16 cellular contexts compared by ENCODE assay signal in the genomic region with DNA sequence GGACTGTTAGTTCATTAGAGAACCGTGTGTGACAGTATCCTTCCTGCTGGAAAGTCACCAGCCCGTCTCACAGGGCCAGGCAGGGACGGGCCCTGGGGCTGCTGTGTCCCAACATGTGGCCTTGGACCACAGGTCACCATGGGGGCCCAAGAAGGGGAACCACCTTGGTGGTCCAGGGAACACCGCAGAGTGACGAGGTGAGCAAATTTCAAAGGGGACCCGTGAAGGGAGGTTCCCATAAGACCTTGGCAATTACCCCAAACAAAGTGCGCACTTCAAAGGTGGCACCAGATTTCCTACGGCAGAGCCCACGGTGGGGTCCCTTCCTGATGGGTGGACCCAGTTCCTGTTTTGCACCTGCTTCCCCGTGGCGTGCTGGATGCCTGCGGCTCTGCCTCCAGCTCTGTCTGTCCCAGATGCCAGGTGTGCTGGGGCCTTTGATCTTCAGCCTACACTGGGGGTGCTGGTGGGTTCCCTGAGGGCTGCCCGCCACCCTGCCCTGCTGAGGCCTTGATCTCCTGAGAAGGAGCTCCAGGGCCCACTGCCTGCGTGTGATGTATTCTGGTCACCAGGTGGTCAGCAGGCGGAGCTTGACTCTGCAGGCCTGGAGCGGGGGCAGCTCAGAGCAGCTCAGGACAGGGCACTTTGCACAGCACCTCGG. TPM values are rescaled to one million over a fixed set of nuclear protein-coding genes. Genes with fewer than 3 reads are reported as not detected.
DNase-seq lines count a peak whose midpoint lies in the region; FAIRE-seq and TF ChIP-seq lines count a peak whose summit lies in the region.
"Had no signal": no experiment of that assay in that cellular context is flagged by ENCODE, and none has a peak within 500 bp of the region (broad histone marks: within the 10 kb centered on the region; RNA-seq: fewer than 3 reads in every experiment).

No MANE protein-coding gene starts in this region.

- no peak overlapping the region for H2BK12ac ChIP-seq in trophoblast cell (ENCODE audit: low read length)

- no peak overlapping the region for H4K8ac ChIP-seq in trophoblast cell (ENCODE audit: low read depth, low read length)

- no peak overlapping the region for H2BK120ac ChIP-seq in trophoblast cell (ENCODE audit: insufficient read depth, low read length, poor library complexity)

- no peak overlapping the region for H4K12ac ChIP-seq in trophoblast cell (ENCODE audit: low read depth, low read length)

- H3K36me3 Mint-ChIP-seq in activated CD4-positive, alpha-beta memory T cell treated with anti-CD3 and anti-CD28 coated beads, Interleukin-2, amount 10 ng/mL, durations not matched to agents 7 days and 5 days (ENCODE audit: low read depth): peaks cover 36% of the 10 kb centered on the region
- H3K36me3 Mint-ChIP-seq in activated CD4-positive, alpha-beta memory T cell treated with anti-CD3 and anti-CD28 coated beads for 36 hours: peaks cover 56% of the 10 kb centered on the region
- peaks cover 14% of the 10 kb centered on the region for H3K36me3 Mint-ChIP-seq in astrocyte (ENCODE audit: low read depth, unreplicated experiment)

- DNase-seq in activated CD4-positive, alpha-beta memory T cell treated with anti-CD3 and anti-CD28 coated beads, Interleukin-2, amount 10 ng/mL, durations not matched to agents 7 days and 5 days: no peak
- no peak for DNase-seq in activated CD4-positive, alpha-beta memory T cell treated with anti-CD3 and anti-CD28 coated beads for 36 hours
- DNase-seq in astrocyte (ENCODE audit: low read depth): no peak
- DNase-seq in trophoblast cell: no peak
- DNase-seq in AG08395 (ENCODE audit: low spot score): no peak
- no peak for DNase-seq in posterior cingulate gyrus
- DNase-seq in transverse colon: no peak
- DNase-seq: anterior cingulate cortex; EL; hippocampal formation; SHP77; stimulated activated CD4-positive, alpha-beta T cell treated with anti-CD3 and anti-CD28 coated beads, Interleukin-15, amount 100 ng/mL, for 24 hours had no signal

- H3K36me3 ChIP-seq in KOPT-K1 (ENCODE audit: insufficient read depth, low read length) (peaks cover 96% of the 10 kb centered on the region), astrocyte (ENCODE audit: insufficient read depth, low read length) (peaks cover 21% of the 10 kb centered on the region), trophoblast cell (ENCODE audit: control insufficient read depth in 1 of 2, insufficient read depth in 2 of 2, low read length in 2 of 2) (peaks cover 93% of the 10 kb centered on the region in 2 experiments), transverse colon (no peaks in the 10 kb centered on the region)

- no peak overlapping the region for H3K14ac ChIP-seq in trophoblast cell (ENCODE audit: low read length)

- H3K18ac ChIP-seq in trophoblast cell (ENCODE audit: low read length): peak overlapping the region; percentile 31

- H2AK5ac ChIP-seq in trophoblast cell (ENCODE audit: low read length): no peak overlapping the region

- H3K4ac ChIP-seq in trophoblast cell (ENCODE audit: low read depth, low read length): no peak overlapping the region

- H3K27me3 Mint-ChIP-seq in activated CD4-positive, alpha-beta memory T cell treated with anti-CD3 and anti-CD28 coated beads, Interleukin-2, amount 10 ng/mL, durations not matched to agents 7 days and 5 days: no peaks in the 10 kb centered on the region
- no peaks in the 10 kb centered on the region for H3K27me3 Mint-ChIP-seq in activated CD4-positive, alpha-beta memory T cell treated with anti-CD3 and anti-CD28 coated beads for 36 hours
- no peaks in the 10 kb centered on the region for H3K27me3 Mint-ChIP-seq in astrocyte (ENCODE audit: low read depth, unreplicated experiment)

- TF ChIP-seq CTCF in astrocyte (IDR thresholded peaks at IDR 0.05; ENCODE audit: insufficient read depth, low read depth, low read length) (no peak), transverse colon (IDR thresholded peaks at IDR 0.05) (no peak)

- intact Hi-C loops in activated CD4-positive, alpha-beta memory T cell treated with anti-CD3 and anti-CD28 coated beads for 36 hours (cut with micrococcal nuclease): no loop called here
- intact Hi-C loops in posterior cingulate gyrus (cut with DNase I) (no loop called here), transverse colon (cut with DNase I; ENCODE audit: low total_unique reads) (no loop called here)

- in situ Hi-C loops in transverse colon (cut with MboI; ENCODE audit: low pct_ligation_motif_present in 1 of 4, low pct_unique_long_range_greater_than_20kb in 1 of 4, low sequenced_read_pairs in 3 of 4): no loop called here

- POLR2A ChIA-PET in activated CD4-positive, alpha-beta memory T cell treated with anti-CD3 and anti-CD28 coated beads, Interleukin-2, amount 10 ng/mL, durations not matched to agents 7 days and 5 days (lab: Charles Lee): no interaction called here
- POLR2A ChIA-PET in activated CD4-positive, alpha-beta memory T cell treated with anti-CD3 and anti-CD28 coated beads for 36 hours (lab: Charles Lee): no interaction called here

- no CpG with 5 or more reads among the region's 17 CpGs for WGBS in trophoblast cell (ENCODE audit: extremely low coverage, insufficient coverage, insufficient read length)
- WGBS in transverse colon (ENCODE audit: low coverage in 1 of 2), 2 donors: 75% methylated on average over 17 of the region's 17 CpGs; no CpG with 5 or more reads in 1 of the 2 donors

- peaks cover 2% of the 10 kb centered on the region for H3K79me1 ChIP-seq in trophoblast cell (ENCODE audit: low read length)

- H2AFZ ChIP-seq in astrocyte (ENCODE audit: low read depth, low read length): no peak overlapping the region
- no peak overlapping the region for H2AFZ ChIP-seq in trophoblast cell (ENCODE audit: insufficient read depth, low read length, poor library complexity)

- H3K9me3 ChIP-seq in KOPT-K1 (ENCODE audit: insufficient read depth, low read length, poor library complexity, severe bottlenecking): no peaks in the 10 kb centered on the region
- H3K9me3 ChIP-seq in astrocyte (ENCODE audit: insufficient read depth, low read depth, low read length): no peaks in the 10 kb centered on the region
- peaks cover 1% of the 10 kb centered on the region for H3K9me3 ChIP-seq in trophoblast cell (ENCODE audit: insufficient read depth, low read depth, low read length)
- no peaks in the 10 kb centered on the region for H3K9me3 ChIP-seq in transverse colon
- H3K9me3 ChIP-seq: stomach had no signal

- H4K91ac ChIP-seq in trophoblast cell (ENCODE audit: low read depth, low read length): no peak overlapping the region

- no peak overlapping the region for H3K23ac ChIP-seq in trophoblast cell (ENCODE audit: low read length)

- H3K27me3 ChIP-seq in astrocyte (ENCODE audit: insufficient read depth, low read length): no peaks in the 10 kb centered on the region
- H3K27me3 ChIP-seq in trophoblast cell (ENCODE audit: insufficient read depth, low read length): no peaks in the 10 kb centered on the region
- H3K27me3 ChIP-seq in transverse colon: no peaks in the 10 kb centered on the region
- H3K27me3 ChIP-seq: stomach had no signal

- H4K20me1 ChIP-seq in astrocyte (ENCODE audit: insufficient read depth, low read length): peaks cover 96% of the 10 kb centered on the region

- no peak overlapping the region for H3K4me2 ChIP-seq in astrocyte (ENCODE audit: low read length)
- no peak overlapping the region for H3K4me2 ChIP-seq in trophoblast cell (ENCODE audit: low read length)

- no peak overlapping the region for H3K9ac ChIP-seq in astrocyte (ENCODE audit: low read length)
- H3K9ac ChIP-seq in trophoblast cell (ENCODE audit: low read length): no peak overlapping the region

- peak overlapping the region; percentile 51 for H3K27ac Mint-ChIP-seq in activated CD4-positive, alpha-beta memory T cell treated with anti-CD3 and anti-CD28 coated beads, Interleukin-2, amount 10 ng/mL, durations not matched to agents 7 days and 5 days
- H3K27ac Mint-ChIP-seq in activated CD4-positive, alpha-beta memory T cell treated with anti-CD3 and anti-CD28 coated beads for 36 hours: no peak overlapping the region
- H3K27ac Mint-ChIP-seq in astrocyte (ENCODE audit: unreplicated experiment): peak overlapping the region; percentile 80

- H3K79me2 ChIP-seq in astrocyte (ENCODE audit: insufficient read depth, low read length) (peaks cover 65% of the 10 kb centered on the region), trophoblast cell (ENCODE audit: control insufficient read depth, insufficient read depth, low read length, poor library complexity) (peaks cover 7% of the 10 kb centered on the region)

- TF ChIP-seq EP300 in transverse colon (IDR thresholded peaks at IDR 0.05; ENCODE audit: low read depth): no peak

- H3K4me1 ChIP-seq in astrocyte (ENCODE audit: insufficient read depth, low read length) (peaks cover 4% of the 10 kb centered on the region), trophoblast cell (ENCODE audit: control insufficient read depth in 1 of 2, insufficient read depth in 2 of 2, low read length in 2 of 2) (peaks cover 6 to 18% of the 10 kb centered on the region in 2 experiments), transverse colon (no peaks in the 10 kb centered on the region)

- H3K4me3 ChIP-seq in astrocyte (ENCODE audit: insufficient read depth, low read depth, low read length): no peak overlapping the region
- no peak overlapping the region for H3K4me3 ChIP-seq in trophoblast cell (ENCODE audit: low read depth, low read length)
- no peak overlapping the region for H3K4me3 ChIP-seq in transverse colon
- H3K4me3 ChIP-seq: stomach had no signal

- no peak overlapping the region for H3K4me3 Mint-ChIP-seq in activated CD4-positive, alpha-beta memory T cell treated with anti-CD3 and anti-CD28 coated beads, Interleukin-2, amount 10 ng/mL, durations not matched to agents 7 days and 5 days
- no peak overlapping the region for H3K4me3 Mint-ChIP-seq in activated CD4-positive, alpha-beta memory T cell treated with anti-CD3 and anti-CD28 coated beads for 36 hours
- H3K4me3 Mint-ChIP-seq in astrocyte (ENCODE audit: unreplicated experiment): no peak overlapping the region
- H3K4me3 Mint-ChIP-seq: neural crest cell had no signal

- H3K9me3 Mint-ChIP-seq in activated CD4-positive, alpha-beta memory T cell treated with anti-CD3 and anti-CD28 coated beads, Interleukin-2, amount 10 ng/mL, durations not matched to agents 7 days and 5 days: no peaks in the 10 kb centered on the region
- H3K9me3 Mint-ChIP-seq in activated CD4-positive, alpha-beta memory T cell treated with anti-CD3 and anti-CD28 coated beads for 36 hours: no peaks in the 10 kb centered on the region
- H3K9me3 Mint-ChIP-seq in astrocyte (ENCODE audit: unreplicated experiment): peaks cover 3% of the 10 kb centered on the region
- H3K9me3 Mint-ChIP-seq: neural crest cell had no signal

- CTCF ChIA-PET in activated CD4-positive, alpha-beta memory T cell treated with anti-CD3 and anti-CD28 coated beads, Interleukin-2, amount 10 ng/mL, durations not matched to agents 7 days and 5 days (lab: Charles Lee): interaction anchor here (1.2 to 2.9 kb wide), 2 partner anchors 62 to 63 kb away, joined by 3 to 12 read pairs; no protein-coding TSS in a partner anchor
- CTCF ChIA-PET in activated CD4-positive, alpha-beta memory T cell treated with anti-CD3 and anti-CD28 coated beads for 36 hours (lab: Charles Lee): interaction anchor here (1.0 kb wide), 1 partner anchor 29 kb away, joined by 3 read pairs; no protein-coding TSS in a partner anchor

- H2BK5ac ChIP-seq in trophoblast cell (ENCODE audit: low read depth, low read length, poor library complexity): no peak overlapping the region

- FAIRE-seq in astrocyte (lab: Jason Lieb, UNC): no peak
- FAIRE-seq: keratinocyte had no signal

- peaks cover 3% of the 10 kb centered on the region for H3K4me1 Mint-ChIP-seq in activated CD4-positive, alpha-beta memory T cell treated with anti-CD3 and anti-CD28 coated beads, Interleukin-2, amount 10 ng/mL, durations not matched to agents 7 days and 5 days
- H3K4me1 Mint-ChIP-seq in activated CD4-positive, alpha-beta memory T cell treated with anti-CD3 and anti-CD28 coated beads for 36 hours (ENCODE audit: low read depth): peaks cover 2% of the 10 kb centered on the region
- H3K4me1 Mint-ChIP-seq in astrocyte (ENCODE audit: low read depth, unreplicated experiment): peaks cover 21% of the 10 kb centered on the region

- peak overlapping the region; percentile 43 for H3K27ac ChIP-seq in KOPT-K1 (ENCODE audit: low read depth, low read length, poor library complexity, severe bottlenecking)
- no peak overlapping the region for H3K27ac ChIP-seq in astrocyte (ENCODE audit: low read depth, low read length)
- no peak overlapping the region for H3K27ac ChIP-seq in trophoblast cell (ENCODE audit: low read depth, low read length)
- no peak overlapping the region for H3K27ac ChIP-seq in transverse colon

- no peak for TF ChIP-seq POLR2A in transverse colon (IDR thresholded peaks at IDR 0.05)

RNA-seq across cellular contexts. Expression of gene SLC7A5, which starts 27.0 kb away (rescaled TPM):
- total RNA-seq in activated CD4-positive, alpha-beta memory T cell treated with anti-CD3 and anti-CD28 coated beads, Interleukin-2, amount 10 ng/mL, durations not matched to agents 7 days and 5 days: 100 to 1,000 TPM; 178 to 187 TPM
- total RNA-seq in activated CD4-positive, alpha-beta memory T cell treated with anti-CD3 and anti-CD28 coated beads for 36 hours: 100 to 1,000 TPM; 262 TPM
- total RNA-seq in astrocyte: 815 and 816 TPM in 2 replicates
- polyA plus RNA-seq in trophoblast cell (2013): 379 and 403 TPM in 2 replicates
- 1 to 10 TPM; 2.7 to 7.0 (median 5.7) TPM for total RNA-seq in transverse colon

Comparison
In these comparisons a context has a peak if more than half of its experiments do, and no peak if none do; other contexts are left out.
1. RNA of gene SLC7A5, which starts 27.0 kb away (total RNA-seq): 815 to 816 TPM in astrocyte, 262 TPM in activated CD4-positive, alpha-beta memory T cell treated with anti-CD3 and anti-CD28 coated beads for 36 hours and 178 to 187 TPM in activated CD4-positive, alpha-beta memory T cell treated with anti-CD3 and anti-CD28 coated beads, Interleukin-2, amount 10 ng/mL, durations not matched to agents 7 days and 5 days; 2.7 to 7.0 TPM in transverse colon; every median in the first group is over 10 times any median in the second.